Comparison of ENCODE assay signal across 24 cellular contexts in genomic region chr20:51050636-51051035, GRCh38. TPM values are rescaled to one million over a fixed set of nuclear protein-coding genes. Genes with fewer than 3 reads are reported as not detected.
"Had no signal": no experiment of that assay in that cellular context is flagged by ENCODE, and none has a peak within 500 bp of the region (broad histone marks: within the 10 kb centered on the region; RNA-seq: fewer than 3 reads in every experiment).

No MANE protein-coding gene starts in this region.

- H3K4me3 ChIP-seq: SJCRH30 had no signal

- H3K9me3 Mint-ChIP-seq: activated CD8-positive, alpha-beta T cell treated with anti-CD3 and anti-CD28 coated beads for 36 hours; activated naive CD4-positive, alpha-beta T cell treated with anti-CD3 and anti-CD28 coated beads, Interleukin-2, amount 50 U/mL, for 24 hours; activated naive CD8-positive, alpha-beta T cell treated with anti-CD3 and anti-CD28 coated beads, Interleukin-2, amount 50 U/mL, for 24 hours; activated T-helper 1 cell treated with anti-CD3 and anti-CD28 coated beads, Interleukin-12 subunit alpha, Interleukin-12 subunit beta, Interleukin-2, Interleukin-4 antibody, amounts not matched to agents 30 ng/mL and 10 ng/mL and 1 ng/mL, durations not matched to agents 14 hours and 24 hours and 36 hours had no signal

- H3K4me3 Mint-ChIP-seq: activated CD8-positive, alpha-beta T cell treated with anti-CD3 and anti-CD28 coated beads for 36 hours; activated naive CD4-positive, alpha-beta T cell treated with anti-CD3 and anti-CD28 coated beads, Interleukin-2, amount 50 U/mL, for 24 hours; activated naive CD8-positive, alpha-beta T cell treated with anti-CD3 and anti-CD28 coated beads, Interleukin-2, amount 50 U/mL, for 24 hours; activated T-helper 1 cell treated with anti-CD3 and anti-CD28 coated beads, Interleukin-12 subunit alpha, Interleukin-12 subunit beta, Interleukin-2, Interleukin-4 antibody, amounts not matched to agents 30 ng/mL and 10 ng/mL and 1 ng/mL, durations not matched to agents 14 hours and 24 hours and 36 hours had no signal

- H3K4me1 Mint-ChIP-seq: activated naive CD4-positive, alpha-beta T cell treated with anti-CD3 and anti-CD28 coated beads, Interleukin-2, amount 50 U/mL, for 24 hours; activated naive CD8-positive, alpha-beta T cell treated with anti-CD3 and anti-CD28 coated beads, Interleukin-2, amount 50 U/mL, for 24 hours had no signal

- H3K36me3 Mint-ChIP-seq: activated naive CD4-positive, alpha-beta T cell treated with anti-CD3 and anti-CD28 coated beads, Interleukin-2, amount 50 U/mL, for 24 hours had no signal

- H3K27ac Mint-ChIP-seq: activated CD8-positive, alpha-beta T cell treated with anti-CD3 and anti-CD28 coated beads for 36 hours; activated naive CD4-positive, alpha-beta T cell treated with anti-CD3 and anti-CD28 coated beads, Interleukin-2, amount 50 U/mL, for 24 hours; activated naive CD8-positive, alpha-beta T cell treated with anti-CD3 and anti-CD28 coated beads, Interleukin-2, amount 50 U/mL, for 24 hours; activated T-helper 1 cell treated with anti-CD3 and anti-CD28 coated beads, Interleukin-12 subunit alpha, Interleukin-12 subunit beta, Interleukin-2, Interleukin-4 antibody, amounts not matched to agents 30 ng/mL and 10 ng/mL and 1 ng/mL, durations not matched to agents 14 hours and 24 hours and 36 hours had no signal

- DNase-seq: activated CD4-positive, alpha-beta T cell treated with anti-CD3 and anti-CD28 coated beads for 4 hours; activated CD8-positive, alpha-beta memory T cell treated with anti-CD3 and anti-CD28 coated beads, Interleukin-2, amount 50 U/mL, for 4 hours; activated CD8-positive, alpha-beta T cell treated with anti-CD3 and anti-CD28 coated beads for 36 hours; activated effector memory CD4-positive, alpha-beta T cell treated with Interleukin-2 at 50 U/mL for 16 hours; activated naive CD4-positive, alpha-beta T cell; activated naive CD8-positive, alpha-beta T cell treated with anti-CD3 and anti-CD28 coated beads, Interleukin-2, amount 50 U/mL, for 24 hours; amygdala; NCI-H1092; NCI-H1417; NCI-H1930; NCI-H2171; NCI-H226; NCI-H526; NCI-H774; Right ventricle myocardium superior; RPMI8226; SJCRH30; SK-N-SH; T-helper 1 cell had no signal

RNA-seq across cellular contexts. Expression of gene KCNG1, which starts 27.7 kb away (rescaled TPM):
- total RNA-seq: HepG2; OCI-LY7; T-helper 2 cell treated with Interferon-gamma antibody and Interleukin-4, amounts not matched to agents 100 ng/mL and 5 ng/mL, for 36 hours had no signal
- polyA plus RNA-seq: HepG2 had no signal
